ENCODE assay signal across 9 cellular contexts in the genomic region with DNA sequence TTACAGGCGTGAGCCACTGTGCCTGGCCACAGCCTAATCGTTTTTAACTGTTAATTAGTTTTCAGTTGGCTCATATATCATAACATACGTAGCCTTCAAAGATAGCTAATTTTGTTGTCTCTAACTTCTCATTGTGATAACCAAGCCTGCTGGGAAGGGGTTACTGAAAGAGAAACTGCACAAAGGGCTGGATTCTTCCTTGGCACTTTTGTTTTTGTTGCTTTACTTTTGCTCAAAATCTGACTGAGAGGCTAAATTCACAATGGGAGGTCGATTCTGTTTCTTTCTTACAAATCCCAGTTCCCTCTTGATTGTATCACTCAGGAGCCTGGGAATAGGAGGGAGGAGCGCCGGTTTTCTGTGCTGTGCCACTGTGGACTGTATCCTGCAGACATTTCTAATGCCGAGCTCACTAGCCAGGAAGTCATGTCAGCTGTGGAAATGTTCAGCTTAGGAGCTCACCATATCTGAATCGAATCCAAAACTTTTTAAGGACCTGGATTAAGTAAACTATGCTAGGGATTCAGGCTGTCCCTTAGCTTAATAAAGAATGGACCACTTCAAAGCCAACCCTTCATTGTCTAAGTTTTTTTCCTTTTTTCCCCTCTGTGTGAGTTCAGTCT.
DNase-seq lines count a peak whose midpoint lies in the region; ATAC-seq and TF ChIP-seq lines count a peak whose summit lies in the region.
"Had no signal": no experiment of that assay in that cellular context is flagged by ENCODE, and none has a peak within 500 bp of the region (broad histone marks: within the 10 kb centered on the region; RNA-seq: fewer than 3 reads in every experiment).

No MANE protein-coding gene starts in this region.

- H3K4me1 ChIP-seq in hepatocyte (ENCODE audit: insufficient read depth) (peaks cover 13% of the 10 kb centered on the region), spleen (peaks cover 0 to 6% (median 0%) of the 10 kb centered on the region in 6 donors)

- TF ChIP-seq CTCF in HFFc6 (IDR thresholded peaks at IDR 0.05) (no peak), hepatocyte (IDR thresholded peaks at IDR 0.05; ENCODE audit: poor library complexity) (no peak), spleen (IDR thresholded peaks at IDR 0.05 in 8 of 11, conservative IDR thresholded peaks at IDR 0.05 in 3 of 11) (no peak)

- peak overlapping the region; percentile 85 for H3K4me3 Mint-ChIP-seq in HFFc6

- no peak for TF ChIP-seq POLR2A in spleen (IDR thresholded peaks at IDR 0.05)

- intact Hi-C loops in spleen (cut with DNase I; ENCODE audit: low total_unique reads), result no loop called here

- no peaks in the 10 kb centered on the region for H3K27me3 Mint-ChIP-seq in HFFc6 (ENCODE audit: insufficient read depth)

- H4K20me1 ChIP-seq in hepatocyte (ENCODE audit: insufficient read depth, poor library complexity, severe bottlenecking), result no peaks in the 10 kb centered on the region

- peak overlapping the region; percentile 71 for H2AFZ ChIP-seq in hepatocyte

- H3K27ac ChIP-seq in hepatocyte, result peak overlapping the region; percentile 87
- peak overlapping the region in 6 of 8 donors; percentile 10 to 61 (median 44) for H3K27ac ChIP-seq in spleen

- no peaks in the 10 kb centered on the region; the same call in 1 of the 2 replicates for H3K9me3 Mint-ChIP-seq in HFFc6

- ATAC-seq in GM18907 (IDR thresholded peaks at IDR 0.05; ENCODE audit: unreplicated experiment), result no peak
- ATAC-seq in GM21423 (IDR thresholded peaks at IDR 0.05; ENCODE audit: unreplicated experiment), result no peak
- ATAC-seq: activated CD4-positive, CD25-positive, alpha-beta regulatory T cell treated with anti-CD3 and anti-CD28 coated beads, Interleukin-2, amount 50 U/mL, for 24 hours had no signal

- peaks cover 1% of the 10 kb centered on the region; the same call in 1 of the 2 replicates for H3K36me3 Mint-ChIP-seq in HFFc6 (ENCODE audit: low read depth)

- H3K9me2 ChIP-seq in hepatocyte (replicated peaks; ENCODE audit: insufficient read depth), result no peaks in the 10 kb centered on the region

- peak overlapping the region; percentile 95 for H3K27ac Mint-ChIP-seq in HFFc6

- peak; percentile 56 for DNase-seq in HFFc6
- DNase-seq in astrocyte of the hippocampus (ENCODE audit: low read depth, low spot score), result peak; percentile 83
- peak; percentile 25 for DNase-seq in hepatocyte (ENCODE audit: low spot score)
- DNase-seq in spleen, result no peak
- no peak for DNase-seq in stimulated activated CD4-positive, alpha-beta T cell treated with anti-CD3 and anti-CD28 coated beads, Interleukin-4, amount 100 ng/mL, for 24 hours
- DNase-seq in mesenteric fat pad (ENCODE audit: low spot score), result no peak

- H3K36me3 ChIP-seq in hepatocyte (replicated peaks; ENCODE audit: insufficient read depth, low read depth), result no peaks in the 10 kb centered on the region
- H3K36me3 ChIP-seq in spleen, result no peaks in the 10 kb centered on the region

- 38% methylated on average over 8 of the region's 8 CpGs for WGBS in hepatocyte (ENCODE audit: low lambda C conversion rate, missing lambda C conversion rate)
- 45 to 63% (median 49%) methylated on average over 8 of the region's 8 CpGs for WGBS in spleen, 5 donors

- no peaks in the 10 kb centered on the region for H3K79me2 ChIP-seq in hepatocyte

- peak overlapping the region; percentile 57 for H3K4me2 ChIP-seq in hepatocyte

- H3K4me3 ChIP-seq in hepatocyte (no peak overlapping the region), spleen (no peak overlapping the region)

- peaks cover 55% of the 10 kb centered on the region for H3K4me1 Mint-ChIP-seq in HFFc6 (ENCODE audit: low read depth)

- no peaks in the 10 kb centered on the region for H3K27me3 ChIP-seq in hepatocyte
- H3K27me3 ChIP-seq in spleen (replicated peaks in 1 of 7), result no peaks in the 10 kb centered on the region

- H3K9me3 ChIP-seq in hepatocyte (ENCODE audit: low read depth) (no peaks in the 10 kb centered on the region), spleen (peaks cover 0 to 13% (median 0%) of the 10 kb centered on the region in 8 donors)

Comparison
In these comparisons a context has a peak if more than half of its experiments do, and no peak if none do; other contexts are left out.
1. DNase-seq: peak in HFFc6 (single experiment), astrocyte of the hippocampus (single experiment) and hepatocyte (single experiment); none in spleen (single experiment), stimulated activated CD4-positive, alpha-beta T cell treated with anti-CD3 and anti-CD28 coated beads, Interleukin-4, amount 100 ng/mL, for 24 hours (single experiment) and mesenteric fat pad (single experiment).